Comparison of ENCODE assay signal across 8 cellular contexts in the genomic region with DNA sequence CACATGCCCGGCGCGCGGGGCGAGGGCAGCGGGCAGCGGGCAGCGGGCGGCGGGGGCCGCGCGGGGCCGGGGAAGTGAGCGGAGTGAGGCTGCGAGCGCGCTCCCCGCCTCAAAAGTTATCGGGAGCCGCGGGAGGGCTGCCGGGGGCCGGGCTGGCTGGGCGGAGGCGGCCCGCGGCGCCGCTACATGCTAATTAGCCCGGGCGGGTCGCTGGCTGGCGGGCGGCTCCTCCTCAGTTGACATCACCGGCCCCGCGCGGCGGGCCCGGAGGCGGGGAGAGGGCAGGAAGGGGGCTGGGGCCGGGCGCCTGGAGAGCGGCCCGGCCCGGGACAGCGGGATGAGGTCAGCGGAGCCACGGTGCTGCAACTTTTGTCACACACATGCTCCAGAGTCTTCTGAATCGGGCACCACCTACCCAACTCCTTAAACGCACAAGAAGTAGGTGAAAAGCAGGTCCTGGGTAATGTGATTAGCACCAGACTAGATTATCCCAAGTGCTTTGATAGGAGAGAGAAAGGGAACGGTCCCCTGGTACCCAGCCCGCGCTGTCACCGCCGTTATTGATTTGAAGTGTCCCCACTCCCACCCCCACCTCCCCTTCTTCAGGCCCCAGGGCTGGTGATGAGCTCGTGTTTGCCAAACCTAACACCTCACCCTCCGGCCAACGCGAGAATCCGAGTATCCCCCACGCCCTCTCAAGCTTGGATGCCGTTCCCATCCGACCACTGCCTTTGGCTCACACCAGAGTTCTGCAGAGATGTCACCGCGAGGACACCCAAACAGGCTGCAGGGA. TPM values are rescaled to one million over a fixed set of nuclear protein-coding genes. Genes with fewer than 3 reads are reported as not detected.
A peak's percentile ranks its signal among the peaks of the same experiment; 100 is the strongest.
DNase-seq lines count a peak whose midpoint lies in the region; TF ChIP-seq lines count a peak whose summit lies in the region.

A gene with protein sequence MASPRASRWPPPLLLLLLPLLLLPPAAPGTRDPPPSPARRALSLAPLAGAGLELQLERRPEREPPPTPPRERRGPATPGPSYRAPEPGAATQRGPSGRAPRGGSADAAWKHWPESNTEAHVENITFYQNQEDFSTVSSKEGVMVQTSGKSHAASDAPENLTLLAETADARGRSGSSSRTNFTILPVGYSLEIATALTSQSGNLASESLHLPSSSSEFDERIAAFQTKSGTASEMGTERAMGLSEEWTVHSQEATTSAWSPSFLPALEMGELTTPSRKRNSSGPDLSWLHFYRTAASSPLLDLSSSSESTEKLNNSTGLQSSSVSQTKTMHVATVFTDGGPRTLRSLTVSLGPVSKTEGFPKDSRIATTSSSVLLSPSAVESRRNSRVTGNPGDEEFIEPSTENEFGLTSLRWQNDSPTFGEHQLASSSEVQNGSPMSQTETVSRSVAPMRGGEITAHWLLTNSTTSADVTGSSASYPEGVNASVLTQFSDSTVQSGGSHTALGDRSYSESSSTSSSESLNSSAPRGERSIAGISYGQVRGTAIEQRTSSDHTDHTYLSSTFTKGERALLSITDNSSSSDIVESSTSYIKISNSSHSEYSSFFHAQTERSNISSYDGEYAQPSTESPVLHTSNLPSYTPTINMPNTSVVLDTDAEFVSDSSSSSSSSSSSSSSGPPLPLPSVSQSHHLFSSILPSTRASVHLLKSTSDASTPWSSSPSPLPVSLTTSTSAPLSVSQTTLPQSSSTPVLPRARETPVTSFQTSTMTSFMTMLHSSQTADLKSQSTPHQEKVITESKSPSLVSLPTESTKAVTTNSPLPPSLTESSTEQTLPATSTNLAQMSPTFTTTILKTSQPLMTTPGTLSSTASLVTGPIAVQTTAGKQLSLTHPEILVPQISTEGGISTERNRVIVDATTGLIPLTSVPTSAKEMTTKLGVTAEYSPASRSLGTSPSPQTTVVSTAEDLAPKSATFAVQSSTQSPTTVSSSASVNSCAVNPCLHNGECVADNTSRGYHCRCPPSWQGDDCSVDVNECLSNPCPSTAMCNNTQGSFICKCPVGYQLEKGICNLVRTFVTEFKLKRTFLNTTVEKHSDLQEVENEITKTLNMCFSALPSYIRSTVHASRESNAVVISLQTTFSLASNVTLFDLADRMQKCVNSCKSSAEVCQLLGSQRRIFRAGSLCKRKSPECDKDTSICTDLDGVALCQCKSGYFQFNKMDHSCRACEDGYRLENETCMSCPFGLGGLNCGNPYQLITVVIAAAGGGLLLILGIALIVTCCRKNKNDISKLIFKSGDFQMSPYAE (N-terminal part only) (minus strand): TSS at position 85 of the 793 bp plus-strand sequence. CDS start 107 bp downstream, outside the sequence.

- no peaks in the 10 kb centered on the region for H3K9me3 ChIP-seq in liver (ENCODE audit: control insufficient read depth in 4 of 4, low read length in 3 of 4)

- intact Hi-C loops in dendritic cell treated with granulocyte-macrophage colony-stimulating factor and Interleukin-4, amounts not matched to agents 40 ng/mL and 50 ng/mL, for 4 days (cut with micrococcal nuclease): loop anchor here (5.0 kb wide), 1 partner anchor 91 kb away; no protein-coding TSS in a partner anchor

- peak within 1 kb of the TSS; percentile 94 for H3K4me3 Mint-ChIP-seq in HFFc6
- H3K4me3 Mint-ChIP-seq in dendritic cell treated with granulocyte-macrophage colony-stimulating factor and Interleukin-4, amounts not matched to agents 40 ng/mL and 50 ng/mL, for 4 days: peak within 1 kb of the TSS; percentile 82

- DNase-seq in GM12864 (ENCODE audit: low read depth) (no peak), HFFc6 (peak; percentile 72), NCI-H1694 treated with DMSO at 0.1 percent for 48 hours (lab: John Stamatoyannopoulos, UW) (peak; percentile 30), GDM1 (lab: John Stamatoyannopoulos, UW) (no peak)
- peak; percentile 49 to 55 for DNase-seq in activated CD4-positive, alpha-beta T cell treated with anti-CD3 and anti-CD28 coated beads, Interleukin-2, amount 50 U/mL, for 24 hours (ENCODE audit: low read depth in 1 of 2, low spot score in 1 of 2)
- DNase-seq in stimulated activated CD4-positive, alpha-beta T cell treated with anti-CD3 and anti-CD28 coated beads, Interleukin-4, amount 100 ng/mL, for 24 hours: peak; percentile 73

- no peaks in the 10 kb centered on the region for H3K27me3 ChIP-seq in liver (ENCODE audit: control insufficient read depth in 4 of 4, insufficient read depth in 4 of 4, low read length in 3 of 4)

- H3K4me1 Mint-ChIP-seq in HFFc6 (ENCODE audit: low read depth): peaks cover 77% of the 10 kb centered on the region
- peaks cover 42% of the 10 kb centered on the region for H3K4me1 Mint-ChIP-seq in dendritic cell treated with granulocyte-macrophage colony-stimulating factor and Interleukin-4, amounts not matched to agents 40 ng/mL and 50 ng/mL, for 4 days (ENCODE audit: low read depth)

- H3K9me3 Mint-ChIP-seq in HFFc6: no peaks in the 10 kb centered on the region
- no peaks in the 10 kb centered on the region for H3K9me3 Mint-ChIP-seq in dendritic cell treated with granulocyte-macrophage colony-stimulating factor and Interleukin-4, amounts not matched to agents 40 ng/mL and 50 ng/mL, for 4 days

- peak within 1 kb of the TSS; percentile 82 to 84 for H3K9ac ChIP-seq in liver (ENCODE audit: low read depth in 1 of 2, low read length in 2 of 2)

- peak within 1 kb of the TSS; percentile 78 to 88 for H3K27ac ChIP-seq in liver (ENCODE audit: low read depth in 1 of 2, low read length in 2 of 2)

- no peak for TF ChIP-seq CTCF in GM12864 (IDR thresholded peaks at IDR 0.05; ENCODE audit: low read depth, low read length, missing control alignments)
- no peak for TF ChIP-seq CTCF in HFFc6 (IDR thresholded peaks at IDR 0.05)
- no peak for TF ChIP-seq CTCF in liver (IDR thresholded peaks at IDR 0.05; ENCODE audit: low read depth, low read length, missing input control)

- WGBS in liver: 3% methylated on average over 67 of the region's 67 CpGs

- H3K4me1 ChIP-seq in liver (ENCODE audit: control insufficient read depth in 4 of 4, insufficient read depth in 4 of 4, low read length in 3 of 4): peaks cover 4 to 29% (median 21%) of the 10 kb centered on the region in 4 donors

- H3K36me3 Mint-ChIP-seq in HFFc6 (ENCODE audit: low read depth): peaks cover 16% of the 10 kb centered on the region; the same call in 1 of the 2 replicates
- H3K36me3 Mint-ChIP-seq in dendritic cell treated with granulocyte-macrophage colony-stimulating factor and Interleukin-4, amounts not matched to agents 40 ng/mL and 50 ng/mL, for 4 days (ENCODE audit: low read depth): peaks cover 5% of the 10 kb centered on the region

- peaks cover 4% of the 10 kb centered on the region for H3K27me3 Mint-ChIP-seq in HFFc6 (ENCODE audit: insufficient read depth)
- peaks cover 51% of the 10 kb centered on the region for H3K27me3 Mint-ChIP-seq in dendritic cell treated with granulocyte-macrophage colony-stimulating factor and Interleukin-4, amounts not matched to agents 40 ng/mL and 50 ng/mL, for 4 days

- peak within 1 kb of the TSS; percentile 81 for H3K4me3 ChIP-seq in GM12864 (ENCODE audit: low read depth, low read length)
- H3K4me3 ChIP-seq in liver (ENCODE audit: low read depth in 1 of 3, low read length in 3 of 3): peak within 1 kb of the TSS; percentile 50 to 80 (median 69)

- peak; percentile 8 to 13 for TF ChIP-seq RAD21 in liver (IDR thresholded peaks at IDR 0.05)

- H3K27ac Mint-ChIP-seq in HFFc6: peak within 1 kb of the TSS; percentile 90
- H3K27ac Mint-ChIP-seq in dendritic cell treated with granulocyte-macrophage colony-stimulating factor and Interleukin-4, amounts not matched to agents 40 ng/mL and 50 ng/mL, for 4 days: peak within 1 kb of the TSS; percentile 68

- no peaks in the 10 kb centered on the region for H3K36me3 ChIP-seq in liver (ENCODE audit: control insufficient read depth in 4 of 4, insufficient read depth in 3 of 4, low read depth in 1 of 4, low read length in 3 of 4)

TF ChIP-seq in liver, 16 proteins besides CTCF, POLR2A, EP300 and RAD21:
- TF ChIP-seq JUND (IDR thresholded peaks at IDR 0.05): peak in 1 of 2 donors; percentile 50
- no peak for TF ChIP-seq TAF1 (conservative IDR thresholded peaks at IDR 0.05)
- peak; percentile 11 for TF ChIP-seq SP1 (IDR thresholded peaks at IDR 0.05)
- TF ChIP-seq, protein P1, sequence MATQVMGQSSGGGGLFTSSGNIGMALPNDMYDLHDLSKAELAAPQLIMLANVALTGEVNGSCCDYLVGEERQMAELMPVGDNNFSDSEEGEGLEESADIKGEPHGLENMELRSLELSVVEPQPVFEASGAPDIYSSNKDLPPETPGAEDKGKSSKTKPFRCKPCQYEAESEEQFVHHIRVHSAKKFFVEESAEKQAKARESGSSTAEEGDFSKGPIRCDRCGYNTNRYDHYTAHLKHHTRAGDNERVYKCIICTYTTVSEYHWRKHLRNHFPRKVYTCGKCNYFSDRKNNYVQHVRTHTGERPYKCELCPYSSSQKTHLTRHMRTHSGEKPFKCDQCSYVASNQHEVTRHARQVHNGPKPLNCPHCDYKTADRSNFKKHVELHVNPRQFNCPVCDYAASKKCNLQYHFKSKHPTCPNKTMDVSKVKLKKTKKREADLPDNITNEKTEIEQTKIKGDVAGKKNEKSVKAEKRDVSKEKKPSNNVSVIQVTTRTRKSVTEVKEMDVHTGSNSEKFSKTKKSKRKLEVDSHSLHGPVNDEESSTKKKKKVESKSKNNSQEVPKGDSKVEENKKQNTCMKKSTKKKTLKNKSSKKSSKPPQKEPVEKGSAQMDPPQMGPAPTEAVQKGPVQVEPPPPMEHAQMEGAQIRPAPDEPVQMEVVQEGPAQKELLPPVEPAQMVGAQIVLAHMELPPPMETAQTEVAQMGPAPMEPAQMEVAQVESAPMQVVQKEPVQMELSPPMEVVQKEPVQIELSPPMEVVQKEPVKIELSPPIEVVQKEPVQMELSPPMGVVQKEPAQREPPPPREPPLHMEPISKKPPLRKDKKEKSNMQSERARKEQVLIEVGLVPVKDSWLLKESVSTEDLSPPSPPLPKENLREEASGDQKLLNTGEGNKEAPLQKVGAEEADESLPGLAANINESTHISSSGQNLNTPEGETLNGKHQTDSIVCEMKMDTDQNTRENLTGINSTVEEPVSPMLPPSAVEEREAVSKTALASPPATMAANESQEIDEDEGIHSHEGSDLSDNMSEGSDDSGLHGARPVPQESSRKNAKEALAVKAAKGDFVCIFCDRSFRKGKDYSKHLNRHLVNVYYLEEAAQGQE (IDR thresholded peaks at IDR 0.05): peak; percentile 14

RNA-seq across cellular contexts. Expression of the gene that starts here (rescaled TPM):
- 100 to 1,000 TPM in 4 of 6 experiments, 10 to 100 TPM in 2; 88.6 to 126 (median 105) TPM for total RNA-seq in HFFc6 (2021; fragmentation: NEBNext Ultra II Directional; extraction: Animal tissue kit (Norgen Biotek cat#: 25700))
- 10 to 100 TPM in 1 of 2 donors, 1 to 10 TPM in 1; 5.9 to 16.0 TPM for total RNA-seq in liver
- polyA plus RNA-seq in liver: 1 to 10 TPM; 1.4 to 4.8 TPM

Comparison
In these comparisons a context has a peak if more than half of its experiments do, and no peak if none do; other contexts are left out.
1. RNA of the gene that starts here (total RNA-seq): 88.6 to 126 TPM in HFFc6; 5.9 to 16.0 TPM in liver; every median in the first group is over 4 times any median in the second.
2. DNase-seq: peak in HFFc6 (single experiment), NCI-H1694 treated with DMSO at 0.1 percent for 48 hours (single experiment), activated CD4-positive, alpha-beta T cell treated with anti-CD3 and anti-CD28 coated beads, Interleukin-2, amount 50 U/mL, for 24 hours (2 of 2) and stimulated activated CD4-positive, alpha-beta T cell treated with anti-CD3 and anti-CD28 coated beads, Interleukin-4, amount 100 ng/mL, for 24 hours (single experiment); none in GM12864 (single experiment) and GDM1 (single experiment).